ENCODE assay signal across 29 cellular contexts in genomic region chr14:67759916-67760315, GRCh38. TPM values are rescaled to one million over a fixed set of nuclear protein-coding genes. Genes with fewer than 3 reads are reported as not detected.
"Had no signal": no experiment of that assay in that cellular context is flagged by ENCODE, and none has a peak within 500 bp of the region (broad histone marks: within the 10 kb centered on the region; RNA-seq: fewer than 3 reads in every experiment).

No MANE protein-coding gene starts in this region.

- H3K4me1 ChIP-seq: neural progenitor cell, parathyroid adenoma, psoas muscle, stomach, thyroid gland, tibial nerve, uterus had no signal

- H3K4me3 ChIP-seq: neural progenitor cell, ovary, psoas muscle, skin epidermis, smooth muscle cell, spleen, stomach, thoracic aorta, thyroid gland, tibial nerve, upper lobe of left lung, uterus had no signal

- H3K9me3 ChIP-seq: ovary, psoas muscle, spleen, stomach, thoracic aorta, thyroid gland, tibial nerve, upper lobe of left lung, uterus had no signal

- H3K27ac ChIP-seq: neural progenitor cell, ovary, parathyroid adenoma, psoas muscle, skin epidermis, spleen, stomach, thoracic aorta, thyroid gland, tibial nerve, upper lobe of left lung, uterus had no signal

- ATAC-seq: natural killer cell; psoas muscle; right cardiac atrium; sciatic nerve; stimulated activated effector memory CD8-positive, alpha-beta T cell treated with anti-CD3 and anti-CD28 coated beads, Interleukin-12 subunit alpha, Interleukin-12 subunit beta, amount 100 ng/mL, for 72 hours; stimulated activated naive B cell treated with anti-CD40 and anti-IgM and Interleukin-4, amounts not matched to agents 10 μg/mL and 1 μg/mL and 100 μg/mL, for 72 hours had no signal

- H3K36me3 ChIP-seq: ovary had no signal

- H3K27me3 ChIP-seq: neural progenitor cell, ovary, spleen, stomach, thyroid gland, tibial nerve, upper lobe of left lung, uterus had no signal

- DNase-seq: naive B cell; natural killer cell; occipital lobe; ovary; posterior cingulate gyrus; psoas muscle; right cardiac atrium; spleen; stimulated activated CD4-positive, alpha-beta T cell treated with anti-CD3 and anti-CD28 coated beads, Interleukin-12 subunit alpha, Interleukin-12 subunit beta, amount 100 ng/mL, for 4 hours; stimulated activated CD4-positive, alpha-beta T cell treated with anti-CD3 and anti-CD28 coated beads, Interleukin-1b, Interleukin-23, amount 100 ng/mL, for 48 hours; stimulated activated CD4-positive, alpha-beta T cell treated with anti-CD3 and anti-CD28 coated beads, Interleukin-4, amount 100 ng/mL, for 1 hour; stimulated activated CD4-positive, alpha-beta T cell treated with anti-CD3 and anti-CD28 coated beads, Interleukin-4, amount 100 ng/mL, for 4 hours; stimulated activated naive B cell treated with anti-CD40 and anti-IgM and Interleukin-4, amounts not matched to agents 10 μg/mL and 1 μg/mL and 100 μg/mL, for 72 hours; stimulated activated naive CD4-positive, alpha-beta T cell treated with Interleukin-2 at 50 U/mL for 16 hours; stomach; thyroid gland; trophoblast cell; upper lobe of left lung; uterus had no signal

RNA-seq across cellular contexts. Expression of gene RDH12, which starts 58.2 kb away (rescaled TPM):
- total RNA-seq: natural killer cell, osteoblast, psoas muscle, renal cortical epithelial cell, right cardiac atrium, sciatic nerve, spleen, thoracic aorta, tibial nerve, uterus had no signal
